Comparison of ENCODE assay signal across 1 cellular context in genomic region chr10:81820418-81820817, GRCh38.
TF ChIP-seq lines count a peak whose summit lies in the region.

No MANE protein-coding gene starts in this region.

TF ChIP-seq in H1, 55 proteins besides CTCF, POLR2A, EP300 and RAD21 (continued from another document):
- no peak for TF ChIP-seq EZH2 (IDR thresholded peaks at IDR 0.05; ENCODE audit: low read depth, low read length, severe bottlenecking)
- no peak for TF ChIP-seq SP4 (IDR thresholded peaks at IDR 0.05; ENCODE audit: low read length)
- no peak for TF ChIP-seq SIN3A (conservative IDR thresholded peaks at IDR 0.05 in 1 of 2, IDR thresholded peaks at IDR 0.05 in 1 of 2; ENCODE audit: low read depth in 1 of 2, low read length in 2 of 2)
- TF ChIP-seq CBX8 (IDR thresholded peaks at IDR 0.05; ENCODE audit: borderline replicate concordance, low read depth, low read length): no peak
- no peak for TF ChIP-seq SUZ12 (IDR thresholded peaks at IDR 0.05; ENCODE audit: low read length)
- no peak for TF ChIP-seq TAF7 (optimal IDR thresholded peaks at IDR 0.05; ENCODE audit: borderline replicate concordance, low read depth, low read length)
- TF ChIP-seq ZNF274 (IDR thresholded peaks at IDR 0.05; ENCODE audit: borderline replicate concordance, extremely low read depth, low read length): no peak
- no peak for TF ChIP-seq CTBP2 (IDR thresholded peaks at IDR 0.05; ENCODE audit: borderline replicate concordance, insufficient read depth, insufficient read length, low read length)
- TF ChIP-seq GABPA (IDR thresholded peaks at IDR 0.05; ENCODE audit: borderline replicate concordance, insufficient read depth, low read length): no peak
